8 cellular contexts compared by ENCODE assay signal in the genomic region with DNA sequence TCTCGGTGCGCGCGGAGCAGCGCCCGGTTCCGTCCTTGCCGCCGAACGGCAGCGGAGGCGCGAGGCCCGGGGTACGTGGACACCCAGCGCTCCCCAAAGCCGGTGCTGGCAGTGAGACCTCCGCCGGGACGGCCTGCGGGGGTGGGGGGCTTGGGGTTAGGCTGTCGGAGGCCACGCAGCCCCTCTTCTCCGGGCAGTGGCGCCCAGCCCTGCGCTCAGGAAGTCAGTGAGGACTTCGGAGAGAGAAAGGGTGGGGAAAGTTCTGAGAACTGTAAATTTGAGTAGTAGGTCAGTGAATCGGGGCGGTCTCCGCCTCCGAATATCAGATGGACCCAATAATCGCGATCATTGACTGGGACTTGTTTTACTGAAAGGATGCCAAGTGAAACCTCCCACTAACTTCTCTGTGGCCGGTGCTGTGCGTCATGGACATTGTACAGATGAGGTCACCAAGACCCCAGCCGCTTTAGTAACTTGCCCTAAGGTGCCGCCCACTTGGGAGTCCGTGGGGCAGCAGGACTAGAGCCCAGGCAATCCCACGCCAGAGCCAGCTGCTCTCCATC. TPM values are rescaled to one million over a fixed set of nuclear protein-coding genes. Genes with fewer than 3 reads are reported as not detected.
A peak's percentile ranks its signal among the peaks of the same experiment; 100 is the strongest.
DNase-seq lines count a peak whose midpoint lies in the region; ATAC-seq, FAIRE-seq and TF ChIP-seq lines count a peak whose summit lies in the region.

No MANE protein-coding gene starts in this region.

- dilution Hi-C loops in keratinocyte (cut with MboI; ENCODE audit: extremely low pct_ligation_motif_present, low sequenced_read_pairs) = no loop called here

- ATAC-seq in HG02981 (IDR thresholded peaks at IDR 0.05; ENCODE audit: unreplicated experiment) = peak; percentile 26
- no peak for ATAC-seq in GM21447 (IDR thresholded peaks at IDR 0.05; ENCODE audit: unreplicated experiment)

- intact Hi-C loops in breast epithelium (cut with DNase I; ENCODE audit: low total_unique reads) = loop anchor here (10.0 kb wide), 1 partner anchor 79 kb away; no protein-coding TSS in a partner anchor

- no peaks in the 10 kb centered on the region for H4K20me1 ChIP-seq in keratinocyte (ENCODE audit: control insufficient read depth, extremely low read depth, insufficient read depth, low read length)

- H3K27me3 ChIP-seq in GM06990 (replicated peaks; ENCODE audit: control insufficient read depth, insufficient read depth, low read length) (no peaks in the 10 kb centered on the region), breast epithelium (no peaks in the 10 kb centered on the region), keratinocyte (ENCODE audit: control insufficient read depth, extremely low read depth, insufficient read depth, low read length) (no peaks in the 10 kb centered on the region)

- TF ChIP-seq POLR2A in breast epithelium (IDR thresholded peaks at IDR 0.05) = no peak

- H3K9me3 ChIP-seq in breast epithelium (no peaks in the 10 kb centered on the region), keratinocyte (ENCODE audit: control insufficient read depth, low read depth, low read length) (no peaks in the 10 kb centered on the region)

- H3K4me2 ChIP-seq in keratinocyte (ENCODE audit: control insufficient read depth, extremely low read depth, insufficient read depth, low read depth, low read length) = peak overlapping the region; percentile 96

- peak overlapping the region; percentile 96 for H3K9ac ChIP-seq in keratinocyte (ENCODE audit: control insufficient read depth, extremely low read depth, insufficient read depth, low read length)

- peaks cover 3% of the 10 kb centered on the region for H3K9me1 ChIP-seq in keratinocyte (ENCODE audit: control insufficient read depth, extremely low read depth, insufficient read depth, low read length)

- TF ChIP-seq CTCF in GM06990 (IDR thresholded peaks at IDR 0.05; ENCODE audit: insufficient read depth, low read length, poor library complexity, severe bottlenecking) = no peak
- TF ChIP-seq CTCF in breast epithelium (IDR thresholded peaks at IDR 0.05) = no peak
- no peak for TF ChIP-seq CTCF in keratinocyte (optimal IDR thresholded peaks at IDR 0.05 in 1 of 3, IDR thresholded peaks at IDR 0.05 in 1 of 3, conservative IDR thresholded peaks at IDR 0.05 in 1 of 3; ENCODE audit: extremely low read depth in 1 of 3, insufficient read depth in 2 of 3, low read length in 3 of 3)

- H3K4me1 ChIP-seq in breast epithelium = peaks cover 0 to 8% of the 10 kb centered on the region in 2 donors
- peaks cover 45% of the 10 kb centered on the region for H3K4me1 ChIP-seq in keratinocyte (ENCODE audit: control insufficient read depth, extremely low read depth, insufficient read depth, low read length)

- H3K27ac ChIP-seq in breast epithelium (peak overlapping the region; percentile 97 to 100), keratinocyte (ENCODE audit: control insufficient read depth, insufficient read depth, low read length) (peak overlapping the region; percentile 90)

- no peak for DNase-seq in GM06990 (ENCODE audit: extremely low read depth, insufficient read length)
- DNase-seq in T-helper 2 cell = peak in 4 of 5 experiments; percentile 29 to 91 (median 46)
- DNase-seq in breast epithelium (ENCODE audit: low spot score in 2 of 2) = peak in 1 of 2 donors; percentile 66
- DNase-seq in keratinocyte (ENCODE audit: low read depth, low spot score) = peak; percentile 71
- peak; percentile 83 for DNase-seq in stimulated activated CD4-positive, alpha-beta T cell treated with anti-CD3 and anti-CD28 coated beads, Interleukin-15, amount 100 ng/mL, for 24 hours
- DNase-seq in NCI-H524 (lab: John Stamatoyannopoulos, UW) = no peak

- H3K4me3 ChIP-seq in GM06990 (replicated peaks; ENCODE audit: low read depth, low read length) (peak overlapping the region; percentile 86), breast epithelium (peak overlapping the region; percentile 90 to 100 (median 95)), keratinocyte (ENCODE audit: control insufficient read depth in 2 of 3, extremely low read depth in 1 of 3, insufficient read depth in 2 of 3, low read depth in 1 of 3, low read length in 3 of 3) (peak overlapping the region; percentile 80 to 97 (median 91))

- peaks cover 22% of the 10 kb centered on the region for H3K79me2 ChIP-seq in keratinocyte (ENCODE audit: control insufficient read depth, insufficient read depth, low read length)

- no peak for FAIRE-seq in keratinocyte (lab: Jason Lieb, UNC)

- peak overlapping the region; percentile 4 for H2AFZ ChIP-seq in keratinocyte (ENCODE audit: control insufficient read depth, low read length)

- H3K36me3 ChIP-seq in GM06990 (ENCODE audit: control insufficient read depth, insufficient read depth, low read length) = no peaks in the 10 kb centered on the region; the same call in 1 of the 2 replicates
- no peaks in the 10 kb centered on the region for H3K36me3 ChIP-seq in breast epithelium
- H3K36me3 ChIP-seq in keratinocyte (ENCODE audit: control insufficient read depth in 2 of 2, extremely low read depth in 1 of 2, insufficient read depth in 2 of 2, low read length in 2 of 2) = peaks cover 0 to 4% of the 10 kb centered on the region in 2 experiments

RNA-seq across cellular contexts. Expression of gene IL4R, which starts 0.5 kb away (rescaled TPM):
- total RNA-seq in breast epithelium = 10 to 100 TPM; 18.7 to 53.4 (median 51.8) TPM
- polyA plus RNA-seq in keratinocyte = 60.5 to 79.1 TPM (median 77.8 TPM) in 3 replicates
- 27.2 TPM for polyA plus RNA-seq in keratinocyte (2011; ENCODE audit: low read depth)
- 31.6 and 39.6 TPM in 2 replicates for polyA plus RNA-seq in keratinocyte (2011; cell fraction: cytosol; rRNA removed)
- 153 and 169 TPM in 2 replicates for polyA plus RNA-seq in keratinocyte (2011; cell fraction: nucleus; rRNA removed)
- polyA plus RNA-seq in keratinocyte (2012; ENCODE audit: low replicate concordance) = 48.6 and 66.4 TPM in 2 replicates
- polyA minus RNA-seq in keratinocyte = 90.9 to 242 TPM (median 99.7 TPM) in 3 replicates
- 54.3 TPM for polyA minus RNA-seq in keratinocyte (2011; cell fraction: cytosol; rRNA and poly(A)+ RNA removed)
- polyA minus RNA-seq in keratinocyte (2011; cell fraction: nucleus; rRNA and poly(A)+ RNA removed) = 107 and 118 TPM in 2 replicates

RNA-seq across cellular contexts. Expression of gene NSMCE1, which starts 45.7 kb away (rescaled TPM):
- total RNA-seq in breast epithelium = 10 to 100 TPM; 32.4 to 54.6 (median 51.8) TPM
- 54.7 to 59.8 TPM (median 55.9 TPM) in 3 replicates for polyA plus RNA-seq in keratinocyte
- 118 TPM for polyA plus RNA-seq in keratinocyte (2011; ENCODE audit: low read depth)
- 38.0 and 44.0 TPM in 2 replicates for polyA plus RNA-seq in keratinocyte (2011; cell fraction: cytosol; rRNA removed)
- polyA plus RNA-seq in keratinocyte (2011; cell fraction: nucleus; rRNA removed) = 22.4 and 22.7 TPM in 2 replicates
- polyA plus RNA-seq in keratinocyte (2012; ENCODE audit: low replicate concordance) = 80.7 and 111 TPM in 2 replicates
- polyA minus RNA-seq in keratinocyte = 45.9 to 271 TPM (median 55.7 TPM) in 3 replicates
- 30.9 TPM for polyA minus RNA-seq in keratinocyte (2011; cell fraction: cytosol; rRNA and poly(A)+ RNA removed)
- 15.0 and 16.2 TPM in 2 replicates for polyA minus RNA-seq in keratinocyte (2011; cell fraction: nucleus; rRNA and poly(A)+ RNA removed)

Comparison
In these comparisons a context has a peak if more than half of its experiments do, and no peak if none do; other contexts are left out.
1. DNase-seq: peak in T-helper 2 cell (4 of 5), keratinocyte (single experiment) and stimulated activated CD4-positive, alpha-beta T cell treated with anti-CD3 and anti-CD28 coated beads, Interleukin-15, amount 100 ng/mL, for 24 hours (single experiment); none in GM06990 (single experiment) and NCI-H524 (0 of 2).
2. Peak in every context shown above with its lines, with median percentiles within 50 percentile points of each other: H3K4me3 ChIP-seq.